16 cellular contexts compared by ENCODE assay signal in the genomic region with DNA sequence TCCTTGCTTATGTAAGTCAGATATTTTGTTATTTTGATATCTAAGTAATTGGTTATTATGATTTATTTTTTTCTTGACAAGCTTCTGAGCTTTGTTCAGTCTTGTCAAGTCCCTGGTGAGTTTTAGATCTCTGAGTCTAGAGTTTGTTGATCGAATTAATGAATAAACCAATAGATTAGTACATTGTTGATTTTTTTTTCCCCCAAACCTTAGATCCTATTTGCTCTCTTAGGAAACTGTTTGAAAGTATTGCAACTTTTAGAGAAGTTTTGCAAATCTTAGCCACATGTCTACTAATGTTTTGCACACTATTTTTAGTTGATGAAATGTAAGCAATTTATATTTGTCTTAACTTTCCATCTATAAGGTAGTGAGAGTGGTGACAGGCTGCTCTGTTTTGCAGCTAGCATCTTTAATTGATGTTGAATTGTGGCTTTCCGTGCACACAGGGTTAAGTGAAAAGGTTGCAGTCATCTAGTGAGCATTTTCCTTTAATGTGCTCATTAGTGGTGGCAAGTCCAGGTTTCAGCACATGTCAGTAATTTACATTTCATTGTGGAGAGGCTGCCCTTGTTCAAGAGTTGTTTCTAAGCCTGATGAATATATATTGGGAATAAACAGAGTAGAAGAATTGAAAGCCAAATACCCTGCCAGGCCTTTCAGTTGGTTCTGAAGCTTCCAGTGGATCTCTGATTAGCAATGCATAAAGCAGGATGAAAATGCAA.
"Had no signal": no experiment of that assay in that cellular context is flagged by ENCODE, and none has a peak within 500 bp of the region (broad histone marks: within the 10 kb centered on the region; RNA-seq: fewer than 3 reads in every experiment).

No MANE protein-coding gene starts in this region.

- H3K9ac ChIP-seq: parathyroid adenoma had no signal

- H3K27me3 ChIP-seq: adrenal gland, brain microvascular endothelial cell, left lung, stomach, thyroid gland had no signal

- H3K27me3 Mint-ChIP-seq: activated CD4-positive, alpha-beta T cell treated with anti-CD3 and anti-CD28 coated beads, Interleukin-2, amount 10 ng/mL, durations not matched to agents 7 days and 5 days; activated naive CD4-positive, alpha-beta T cell treated with anti-CD3 and anti-CD28 coated beads, Interleukin-2, amount 10 ng/mL, durations not matched to agents 7 days and 5 days; memory B cell had no signal

- DNase-seq: activated CD4-positive, alpha-beta T cell treated with anti-CD3 and anti-CD28 coated beads, Interleukin-2, amount 10 ng/mL, durations not matched to agents 7 days and 5 days; activated CD4-positive, CD25-positive, alpha-beta regulatory T cell; activated naive CD4-positive, alpha-beta T cell treated with anti-CD3 and anti-CD28 coated beads, Interleukin-2, amount 10 ng/mL, durations not matched to agents 7 days and 5 days; adrenal gland; brain microvascular endothelial cell; dermis blood vessel endothelial cell; islet precursor cell; left lung; nephron progenitor cell; stomach; thyroid gland had no signal

- H3K79me2 ChIP-seq: parathyroid adenoma had no signal

- FAIRE-seq: urothelium cell line had no signal

- H3K27ac Mint-ChIP-seq: activated CD4-positive, alpha-beta T cell treated with anti-CD3 and anti-CD28 coated beads, Interleukin-2, amount 10 ng/mL, durations not matched to agents 7 days and 5 days; activated naive CD4-positive, alpha-beta T cell treated with anti-CD3 and anti-CD28 coated beads, Interleukin-2, amount 10 ng/mL, durations not matched to agents 7 days and 5 days; activated T-helper 2 cell treated with anti-CD3 and anti-CD28 coated beads, Interferon-gamma antibody, Interleukin-2, Interleukin-4, amounts not matched to agents 10 μg/mL and 5 μg/mL and 100 μg/mL, durations not matched to agents 14 hours and 24 hours and 36 hours; memory B cell; nephron progenitor cell had no signal

- H3K4me1 Mint-ChIP-seq: activated CD4-positive, alpha-beta T cell treated with anti-CD3 and anti-CD28 coated beads, Interleukin-2, amount 10 ng/mL, durations not matched to agents 7 days and 5 days; activated naive CD4-positive, alpha-beta T cell treated with anti-CD3 and anti-CD28 coated beads, Interleukin-2, amount 10 ng/mL, durations not matched to agents 7 days and 5 days; nephron progenitor cell had no signal

- H3K4me3 ChIP-seq: adrenal gland, left lung, skin epidermis, stomach, thyroid gland had no signal

- ATAC-seq: left lung had no signal

- H3K4me1 ChIP-seq: adrenal gland, left lung, parathyroid adenoma had no signal

- H3K4me3 Mint-ChIP-seq: activated CD4-positive, alpha-beta T cell treated with anti-CD3 and anti-CD28 coated beads, Interleukin-2, amount 10 ng/mL, durations not matched to agents 7 days and 5 days; activated naive CD4-positive, alpha-beta T cell treated with anti-CD3 and anti-CD28 coated beads, Interleukin-2, amount 10 ng/mL, durations not matched to agents 7 days and 5 days; memory B cell; nephron progenitor cell had no signal

- H3K36me3 ChIP-seq: adrenal gland, brain microvascular endothelial cell, left lung, thyroid gland had no signal

- H3K9me3 ChIP-seq: adrenal gland, left lung, stomach, thyroid gland had no signal

- H2AFZ ChIP-seq: parathyroid adenoma had no signal

- H3K27ac ChIP-seq: adrenal gland, brain microvascular endothelial cell, left lung, parathyroid adenoma, skin epidermis, stomach, thyroid gland had no signal
